8 cellular contexts compared by ENCODE assay signal in genomic region chr6:43246301-43247114, GRCh38. TPM values are rescaled to one million over a fixed set of nuclear protein-coding genes. Genes with fewer than 3 reads are reported as not detected.
DNase-seq lines count a peak whose midpoint lies in the region; ATAC-seq and TF ChIP-seq lines count a peak whose summit lies in the region.

No MANE protein-coding gene starts in this region.

- peak overlapping the region; percentile 62 for H3K27ac Mint-ChIP-seq in activated CD4-positive, alpha-beta T cell treated with anti-CD3 and anti-CD28 coated beads for 36 hours
- H3K27ac Mint-ChIP-seq in HFFc6, result no peak overlapping the region

- TF ChIP-seq CTCF in HFFc6 (IDR thresholded peaks at IDR 0.05), result no peak
- TF ChIP-seq CTCF in astrocyte of the spinal cord (IDR thresholded peaks at IDR 0.05; ENCODE audit: low read depth, low read length), result no peak

- ATAC-seq in activated CD4-positive, alpha-beta T cell treated with anti-CD3 and anti-CD28 coated beads for 36 hours, result peak; percentile 34

- H3K27me3 Mint-ChIP-seq in activated CD4-positive, alpha-beta T cell treated with anti-CD3 and anti-CD28 coated beads for 36 hours, result peaks cover 11% of the 10 kb centered on the region
- H3K27me3 Mint-ChIP-seq in HFFc6 (ENCODE audit: insufficient read depth), result peaks cover 25% of the 10 kb centered on the region

- intact Hi-C loops in activated CD4-positive, alpha-beta T cell treated with anti-CD3 and anti-CD28 coated beads for 36 hours (cut with DNase I, micrococcal nuclease), result loop anchor here (1.0 to 5.0 kb wide), 12 partner anchors 17 to 383 kb away; partner anchors contain the start of genes ABCC10 (in 2 of the 2), DNPH1 (in 2 of the 2), CNPY3 (in 1 of the 2) and GTPBP2 (in 1 of the 2)

- H3K27me3 ChIP-seq in iPS-20b (ENCODE audit: insufficient read depth, low read length), result peaks cover 65% of the 10 kb centered on the region

- H3K9me3 Mint-ChIP-seq in activated CD4-positive, alpha-beta T cell treated with anti-CD3 and anti-CD28 coated beads for 36 hours (ENCODE audit: low read depth), result no peaks in the 10 kb centered on the region
- H3K9me3 Mint-ChIP-seq in HFFc6, result no peaks in the 10 kb centered on the region

- H3K9ac ChIP-seq in iPS-20b (ENCODE audit: low read depth, low read length), result peak overlapping the region; percentile 79; the same call in 1 of the 2 replicates

- H3K4me3 Mint-ChIP-seq in activated CD4-positive, alpha-beta T cell treated with anti-CD3 and anti-CD28 coated beads for 36 hours, result peak overlapping the region; percentile 68
- peak overlapping the region; percentile 67; the same call in 1 of the 2 replicates for H3K4me3 Mint-ChIP-seq in HFFc6

- in situ Hi-C loops in astrocyte of the spinal cord (cut with HindIII; ENCODE audit: low sequenced_read_pairs), result no loop called here

- H3K36me3 ChIP-seq in iPS-20b (ENCODE audit: insufficient read depth, low read depth, low read length), result no peaks in the 10 kb centered on the region

- POLR2A ChIA-PET in activated CD4-positive, alpha-beta T cell treated with anti-CD3 and anti-CD28 coated beads for 36 hours (lab: Charles Lee), result interaction anchor here (0.6 to 1.2 kb wide), 2 partner anchors 9 to 271 kb away, joined by 3 to 5 read pairs; partner anchors contain the start of gene POLR1C

- no peaks in the 10 kb centered on the region for H3K4me1 ChIP-seq in iPS-20b (ENCODE audit: insufficient read depth, low read length)

- CTCF ChIA-PET in activated CD4-positive, alpha-beta T cell treated with anti-CD3 and anti-CD28 coated beads for 36 hours (lab: Charles Lee), result interaction anchor here (0.6 to 1.9 kb wide), 2 partner anchors 17 to 399 kb away, joined by 3 to 8 read pairs; partner anchors contain the start of gene DNPH1

- peaks cover 23% of the 10 kb centered on the region for H3K4me1 Mint-ChIP-seq in activated CD4-positive, alpha-beta T cell treated with anti-CD3 and anti-CD28 coated beads for 36 hours
- peaks cover 5% of the 10 kb centered on the region; the same call in 1 of the 2 replicates for H3K4me1 Mint-ChIP-seq in HFFc6 (ENCODE audit: low read depth)

- peak overlapping the region; percentile 11 for H3K27ac ChIP-seq in iPS-20b (ENCODE audit: low read length)

- H3K4me3 ChIP-seq in astrocyte of the spinal cord (ENCODE audit: low read depth, low read length) (peak overlapping the region; percentile 44), iPS-20b (ENCODE audit: low read length) (peak overlapping the region; percentile 97), skeletal muscle cell (ENCODE audit: low read depth, low read length) (peak overlapping the region; percentile 36)

- no peaks in the 10 kb centered on the region for H3K36me3 Mint-ChIP-seq in activated CD4-positive, alpha-beta T cell treated with anti-CD3 and anti-CD28 coated beads for 36 hours (ENCODE audit: low read depth)
- no peaks in the 10 kb centered on the region for H3K36me3 Mint-ChIP-seq in HFFc6 (ENCODE audit: low read depth)

- peak; percentile 47 for DNase-seq in activated CD4-positive, alpha-beta T cell treated with anti-CD3 and anti-CD28 coated beads for 36 hours
- no peak for DNase-seq in activated CD4-positive, alpha-beta T cell treated with anti-CD3 and anti-CD28 coated beads for 48 hours
- DNase-seq in HFFc6, result no peak
- peak; percentile 5 for DNase-seq in NCI-H2171 (lab: John Stamatoyannopoulos, UW)
- DNase-seq in astrocyte of the spinal cord (ENCODE audit: low read depth, low spot score), result peak; percentile 8
- DNase-seq in skeletal muscle cell (ENCODE audit: low read depth), result no peak
- DNase-seq in EL, result no peak

- H3K9me3 ChIP-seq in iPS-20b (ENCODE audit: insufficient read depth, low read depth, low read length), result no peaks in the 10 kb centered on the region

RNA-seq across cellular contexts. Expression of gene TTBK1, which starts 3.2 kb away (rescaled TPM):
- under 1 TPM; 0.30 to 0.40 TPM for total RNA-seq in activated CD4-positive, alpha-beta T cell treated with anti-CD3 and anti-CD28 coated beads for 36 hours
- not detected for total RNA-seq in HFFc6 (2021; fragmentation: NEBNext Ultra II Directional; extraction: Animal tissue kit (Norgen Biotek cat#: 25700))

RNA-seq across cellular contexts. Expression of gene DNPH1, which starts 17.2 kb away (rescaled TPM):
- 10 to 100 TPM; 58.5 to 80.3 TPM for total RNA-seq in activated CD4-positive, alpha-beta T cell treated with anti-CD3 and anti-CD28 coated beads for 36 hours
- 10 to 100 TPM; 38.3 to 56.3 (median 49.1) TPM for total RNA-seq in HFFc6 (2021; fragmentation: NEBNext Ultra II Directional; extraction: Animal tissue kit (Norgen Biotek cat#: 25700))

RNA-seq across cellular contexts. Expression of gene SLC22A7, which starts 51.6 kb away (rescaled TPM):
- not detected for total RNA-seq in activated CD4-positive, alpha-beta T cell treated with anti-CD3 and anti-CD28 coated beads for 36 hours
- not detected for total RNA-seq in HFFc6 (2021; fragmentation: NEBNext Ultra II Directional; extraction: Animal tissue kit (Norgen Biotek cat#: 25700))

Comparison
In these comparisons a context has a peak if more than half of its experiments do, and no peak if none do; other contexts are left out.
1. DNase-seq: peak in activated CD4-positive, alpha-beta T cell treated with anti-CD3 and anti-CD28 coated beads for 36 hours (single experiment), NCI-H2171 (single experiment) and astrocyte of the spinal cord (single experiment); none in activated CD4-positive, alpha-beta T cell treated with anti-CD3 and anti-CD28 coated beads for 48 hours (single experiment), HFFc6 (single experiment), skeletal muscle cell (single experiment) and EL (single experiment).
2. H3K4me3 ChIP-seq: peak in every context shown above with its lines; median percentile 97 in iPS-20b; 44 in astrocyte of the spinal cord; 36 in skeletal muscle cell.